ENCODE assay signal across 8 cellular contexts in the genomic region with DNA sequence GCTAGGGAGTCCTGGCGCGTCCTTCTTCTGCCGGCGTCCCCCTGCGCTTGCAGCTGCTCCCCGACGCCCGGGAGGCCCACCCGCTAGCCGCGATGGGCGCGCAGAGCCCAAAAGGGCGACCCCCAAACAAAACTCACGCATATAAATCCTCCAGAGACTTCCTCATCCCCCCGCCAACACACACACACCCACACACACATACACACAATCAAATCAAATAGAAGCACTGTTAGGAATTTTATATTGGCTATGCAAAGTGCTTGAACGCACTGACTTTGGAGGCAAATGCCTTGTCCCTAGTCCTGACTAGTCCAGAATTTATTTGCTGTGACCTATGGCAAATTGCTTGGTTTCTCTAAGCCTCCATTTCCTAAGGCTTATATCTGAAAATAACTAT. TPM values are rescaled to one million over a fixed set of nuclear protein-coding genes. Genes with fewer than 3 reads are reported as not detected.
DNase-seq lines count a peak whose midpoint lies in the region; ATAC-seq, FAIRE-seq and TF ChIP-seq lines count a peak whose summit lies in the region.

No MANE protein-coding gene starts in this region.

- ATAC-seq in HG03108 (IDR thresholded peaks at IDR 0.05; ENCODE audit: unreplicated experiment) = no peak

- peak; percentile 48 for FAIRE-seq in GM19239 (lab: Jason Lieb, UNC)

- DNase-seq in GM19239 (ENCODE audit: insufficient read length, low spot score) (no peak), RPMI7951 (ENCODE audit: low read depth) (peak; percentile 8), fibroblast of mammary gland (ENCODE audit: low read depth) (peak; percentile 25), retinal pigment epithelial cell (ENCODE audit: low read depth) (no peak), OCI-M2 (lab: John Stamatoyannopoulos, UW; ENCODE audit: unreplicated experiment) (no peak), NCI-H1694 (lab: John Stamatoyannopoulos, UW) (no peak), LoVo (ENCODE audit: low spot score) (no peak)

- H3K4me3 ChIP-seq in fibroblast of mammary gland (ENCODE audit: control insufficient read depth, low read depth, low read length) (peak overlapping the region; percentile 70), retinal pigment epithelial cell (ENCODE audit: low read length) (peak overlapping the region; percentile 72)

- TF ChIP-seq CTCF in fibroblast of mammary gland (conservative IDR thresholded peaks at IDR 0.05; ENCODE audit: control insufficient read depth, insufficient read depth, low read depth, low read length) (no peak), retinal pigment epithelial cell (conservative IDR thresholded peaks at IDR 0.05; ENCODE audit: low read depth, low read length) (no peak)

RNA-seq across cellular contexts. Expression of gene CRYM, which starts 23.8 kb away (rescaled TPM):
- 0.10 TPM in 1 of 2 replicates, not detected in the other for total RNA-seq in RPMI7951 (2014; rRNA removed; shearing (Covaris generic))

Comparison
In these comparisons a context has a peak if more than half of its experiments do, and no peak if none do; other contexts are left out.
1. DNase-seq: peak in RPMI7951 (single experiment) and fibroblast of mammary gland (single experiment); none in GM19239 (single experiment), retinal pigment epithelial cell (single experiment), OCI-M2 (single experiment), NCI-H1694 (single experiment) and LoVo (single experiment).